Comparison of ENCODE assay signal across 7 cellular contexts in the genomic region with DNA sequence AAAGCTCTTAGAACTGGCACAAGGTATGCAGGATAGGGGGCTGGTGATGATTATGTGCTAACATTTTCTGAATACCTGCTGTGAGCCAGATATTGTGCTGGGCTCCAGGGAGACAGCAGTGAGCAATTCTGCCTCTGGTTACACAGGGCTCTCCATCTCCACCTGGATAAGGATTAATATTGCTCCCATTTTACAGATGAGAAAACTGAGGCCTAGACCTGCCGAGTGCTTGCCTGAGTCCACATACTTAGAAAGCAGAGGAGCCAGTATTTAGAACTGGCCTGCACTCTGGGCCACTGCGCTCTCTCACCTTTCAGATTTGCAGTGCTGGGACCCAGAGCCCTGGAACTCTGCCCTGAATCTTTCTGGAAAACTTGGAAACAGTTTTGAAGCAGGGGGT.
"Had no signal": no experiment of that assay in that cellular context is flagged by ENCODE, and none has a peak within 500 bp of the region (broad histone marks: within the 10 kb centered on the region; RNA-seq: fewer than 3 reads in every experiment).

No MANE protein-coding gene starts in this region.

- H3K27ac ChIP-seq: HL-60, KMS-11 had no signal

- FAIRE-seq: HTR-8/SVneo had no signal

- H3K9ac ChIP-seq: KMS-11 had no signal

- H3K4me2 ChIP-seq: KMS-11 had no signal

- DNase-seq: IMR-90, Karpas-422, KBM-7, KG1 had no signal
